Comparison of ENCODE assay signal across 8 cellular contexts in genomic region chr1:50724626-50725286, GRCh38.
DNase-seq lines count a peak whose midpoint lies in the region; ATAC-seq and TF ChIP-seq lines count a peak whose summit lies in the region.

No MANE protein-coding gene starts in this region.

- no peaks in the 10 kb centered on the region for H3K9me3 Mint-ChIP-seq in Calu3 (ENCODE audit: low read depth, unreplicated experiment)

- DNase-seq in GM12865 (ENCODE audit: low read depth), result peak; percentile 72
- DNase-seq in choroid plexus epithelial cell (ENCODE audit: low read depth), result peak; percentile 11
- DNase-seq in breast epithelium (ENCODE audit: low spot score in 2 of 2), result no peak
- no peak for DNase-seq in NCI-H1092 treated with DMSO at 0.1 percent for 48 hours (lab: John Stamatoyannopoulos, UW)
- DNase-seq in Calu3, result no peak
- DNase-seq in kidney tubule cell (ENCODE audit: low spot score), result no peak

- H3K4me1 ChIP-seq in breast epithelium, result no peaks in the 10 kb centered on the region

- BruUV-seq in Calu3 (replicated peaks; lab: Mats Ljungman, UMichigan), result no TSS peak

- H3K27me3 Mint-ChIP-seq in Calu3 (ENCODE audit: unreplicated experiment), result no peaks in the 10 kb centered on the region

- no peak overlapping the region for H3K27ac ChIP-seq in breast epithelium

- CTCF ChIA-PET in Calu3 (lab: Charles Lee), result interaction anchor here (0.6 kb wide), 1 partner anchor 267 kb away, joined by 3 read pairs; no protein-coding TSS in a partner anchor

- no peaks in the 10 kb centered on the region for H3K9me3 ChIP-seq in breast epithelium

- H3K4me3 ChIP-seq in GM12865 (ENCODE audit: low read depth, low read length), result no peak overlapping the region
- no peak overlapping the region for H3K4me3 ChIP-seq in choroid plexus epithelial cell (ENCODE audit: low read depth, low read length)
- no peak overlapping the region for H3K4me3 ChIP-seq in breast epithelium

- intact Hi-C loops in breast epithelium (cut with DNase I; ENCODE audit: low total_unique reads) (no loop called here), Calu3 (cut with micrococcal nuclease; ENCODE audit: unreplicated experiment) (no loop called here)

- no peak for TF ChIP-seq POLR2A in breast epithelium (IDR thresholded peaks at IDR 0.05)

- H3K27me3 ChIP-seq in breast epithelium, result no peaks in the 10 kb centered on the region

- H3K4me1 Mint-ChIP-seq in Calu3 (ENCODE audit: low read depth, unreplicated experiment), result no peaks in the 10 kb centered on the region

- ATAC-seq in GM21390 (IDR thresholded peaks at IDR 0.05; ENCODE audit: unreplicated experiment), result peak; percentile 85
- ATAC-seq in HG03521 (IDR thresholded peaks at IDR 0.05; ENCODE audit: unreplicated experiment), result peak; percentile 66

- peaks cover 9% of the 10 kb centered on the region for H3K36me3 Mint-ChIP-seq in Calu3 (ENCODE audit: insufficient read depth, unreplicated experiment)

- no peak overlapping the region for H3K4me3 Mint-ChIP-seq in Calu3 (ENCODE audit: low read depth, unreplicated experiment)

- H3K36me3 ChIP-seq in breast epithelium, result no peaks in the 10 kb centered on the region

- TF ChIP-seq CTCF in GM12865 (IDR thresholded peaks at IDR 0.05; ENCODE audit: insufficient read depth, low read depth, low read length, missing control alignments), result no peak
- no peak for TF ChIP-seq CTCF in choroid plexus epithelial cell (conservative IDR thresholded peaks at IDR 0.05; ENCODE audit: low read depth, low read length)
- TF ChIP-seq CTCF in breast epithelium (IDR thresholded peaks at IDR 0.05), result no peak
- no peak for TF ChIP-seq CTCF in Calu3 (IDR thresholded peaks at IDR 0.05; ENCODE audit: unreplicated experiment)

- H3K27ac Mint-ChIP-seq in Calu3 (ENCODE audit: unreplicated experiment), result no peak overlapping the region

Comparison
In these comparisons a context has a peak if more than half of its experiments do, and no peak if none do; other contexts are left out.
1. DNase-seq: peak in GM12865 (single experiment) and choroid plexus epithelial cell (single experiment); none in breast epithelium (0 of 2), NCI-H1092 treated with DMSO at 0.1 percent for 48 hours (single experiment), Calu3 (single experiment) and kidney tubule cell (single experiment).